ENCODE assay signal across 8 cellular contexts in the genomic region with DNA sequence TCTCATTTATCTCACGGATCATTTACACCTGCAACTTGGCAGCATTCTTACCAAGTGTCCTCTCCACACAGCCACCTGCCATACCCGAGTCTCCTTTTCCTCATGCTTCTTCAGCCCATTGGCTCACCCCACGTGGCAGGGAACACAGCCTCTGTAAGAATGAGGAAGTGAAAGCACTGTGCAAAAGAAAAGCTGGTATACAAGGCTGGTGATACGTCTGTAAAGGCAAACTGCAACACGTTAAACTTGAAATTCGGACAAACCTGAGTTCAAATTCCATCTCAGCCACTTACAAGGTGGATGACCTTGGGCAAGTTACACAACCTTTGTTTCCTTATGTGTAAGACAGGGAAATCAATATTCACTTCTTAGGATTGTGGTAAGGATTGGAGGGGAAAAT.
DNase-seq lines count a peak whose midpoint lies in the region; ATAC-seq, FAIRE-seq and TF ChIP-seq lines count a peak whose summit lies in the region.

No MANE protein-coding gene starts in this region.

- peak; percentile 98 for ATAC-seq in GM18909 (IDR thresholded peaks at IDR 0.05; ENCODE audit: poor library complexity, unreplicated experiment)
- ATAC-seq in HG02943 (IDR thresholded peaks at IDR 0.05; ENCODE audit: low read depth, unreplicated experiment): peak; percentile 99
- no peak for ATAC-seq in CD4-positive, alpha-beta T cell (ENCODE audit: poor library complexity)

- H3K27ac ChIP-seq in CD4-positive, alpha-beta T cell (ENCODE audit: low read depth, low read length): no peak overlapping the region

- peak; percentile 38 for FAIRE-seq in islet of Langerhans (lab: Jason Lieb, UNC)

- no peaks in the 10 kb centered on the region for H3K27me3 Mint-ChIP-seq in immature natural killer cell (ENCODE audit: low read depth in 3 of 3)
- H3K27me3 Mint-ChIP-seq in CD4-positive, alpha-beta T cell: no peaks in the 10 kb centered on the region

- DNase-seq in NCI-H2196 (lab: John Stamatoyannopoulos, UW; ENCODE audit: unreplicated experiment) (peak; percentile 70), immature natural killer cell (no peak), retina (no peak)
- no peak for DNase-seq in activated effector memory CD4-positive, alpha-beta T cell treated with Interleukin-2 at 50 U/mL for 16 hours
- DNase-seq in CD4-positive, alpha-beta T cell: no peak

- POLR2A ChIA-PET in CD4-positive, alpha-beta T cell (lab: Charles Lee): no interaction called here

- H3K4me3 Mint-ChIP-seq in immature natural killer cell: no peak overlapping the region
- H3K4me3 Mint-ChIP-seq in CD4-positive, alpha-beta T cell: no peak overlapping the region

- no peak for TF ChIP-seq CTCF in CD4-positive, alpha-beta T cell (IDR thresholded peaks at IDR 0.05)

- no peaks in the 10 kb centered on the region for H3K9me3 ChIP-seq in CD4-positive, alpha-beta T cell (ENCODE audit: control insufficient read depth, low read length)

- H3K36me3 Mint-ChIP-seq in immature natural killer cell: no peaks in the 10 kb centered on the region
- no peaks in the 10 kb centered on the region for H3K36me3 Mint-ChIP-seq in CD4-positive, alpha-beta T cell (ENCODE audit: low read depth)

- no peaks in the 10 kb centered on the region for H3K9me3 Mint-ChIP-seq in immature natural killer cell
- H3K9me3 Mint-ChIP-seq in CD4-positive, alpha-beta T cell: no peaks in the 10 kb centered on the region

- peaks cover 0 to 9% of the 10 kb centered on the region in 2 donors for H3K4me1 Mint-ChIP-seq in immature natural killer cell
- H3K4me1 Mint-ChIP-seq in CD4-positive, alpha-beta T cell (ENCODE audit: low read depth): peaks cover 6% of the 10 kb centered on the region

- CTCF ChIA-PET in CD4-positive, alpha-beta T cell (lab: Charles Lee): no interaction called here

- H3K27me3 ChIP-seq in CD4-positive, alpha-beta T cell (ENCODE audit: control insufficient read depth, insufficient read depth, low read length): no peaks in the 10 kb centered on the region

- H3K27ac Mint-ChIP-seq in immature natural killer cell: no peak overlapping the region
- no peak overlapping the region for H3K27ac Mint-ChIP-seq in CD4-positive, alpha-beta T cell

- intact Hi-C loops in CD4-positive, alpha-beta T cell (cut with DNase I, micrococcal nuclease): no loop called here
